25 cellular contexts compared by ENCODE assay signal in the genomic region with DNA sequence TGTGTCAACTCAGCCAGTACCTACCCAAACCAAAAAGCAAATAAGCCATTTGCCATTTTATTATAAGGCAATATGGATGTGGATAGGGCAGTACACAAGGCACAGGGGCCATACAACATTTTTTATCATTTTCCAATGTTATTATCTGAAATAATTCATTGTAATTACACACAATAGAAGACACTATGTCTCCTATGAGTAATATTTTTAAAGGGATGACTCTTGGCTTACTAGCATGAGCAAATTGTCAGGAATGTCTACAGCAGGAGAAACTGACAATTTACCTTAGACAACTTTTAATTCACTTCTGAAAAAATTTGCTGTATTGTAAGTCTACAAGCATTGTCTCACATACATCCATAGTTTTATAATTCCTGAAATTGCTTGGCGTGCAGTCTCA.
"Had no signal": no experiment of that assay in that cellular context is flagged by ENCODE, and none has a peak within 500 bp of the region (broad histone marks: within the 10 kb centered on the region; RNA-seq: fewer than 3 reads in every experiment).

No MANE protein-coding gene starts in this region.

- DNase-seq: colonic mucosa; effector memory CD4-positive, alpha-beta T cell; gastrocnemius medialis; head of caudate nucleus; mesenchymal stem cell; mucosa of descending colon; naive B cell; pancreas; retina; right lobe of liver; spleen; stimulated activated CD4-positive, alpha-beta T cell treated with anti-CD3 and anti-CD28 coated beads, Interleukin-4, amount 100 ng/mL, for 4 hours; stimulated activated naive CD8-positive, alpha-beta T cell treated with anti-CD3 and anti-CD28 coated beads, Interleukin-15, Interleukin-2, amounts not matched to agents 100 U/mL and 50 U/mL, for 24 hours; substantia nigra; upper lobe of left lung had no signal

- H3K36me3 ChIP-seq: colonic mucosa, gastrocnemius medialis, neutrophil, pancreas, right lobe of liver, spleen, thoracic aorta, tibial nerve, upper lobe of left lung had no signal

- H3K27ac Mint-ChIP-seq: dendritic cell treated with granulocyte-macrophage colony-stimulating factor and Interleukin-4, amounts not matched to agents 40 ng/mL and 50 ng/mL, for 4 days; mesothelial cell of epicardium; naive B cell; natural killer cell treated with Interleukin-12 subunit alpha and Interleukin-12 subunit beta and Interleukin-15 and Interleukin-18, amount 100 ng/mL, for 72 hours; stimulated activated memory B cell treated with anti-CD40 and anti-IgM and Interleukin-4, amounts not matched to agents 10 μg/mL and 1 μg/mL and 100 μg/mL, for 72 hours had no signal

- H3K36me3 Mint-ChIP-seq: mesothelial cell of epicardium; naive B cell; stimulated activated memory B cell treated with anti-CD40 and anti-IgM and Interleukin-4, amounts not matched to agents 10 μg/mL and 1 μg/mL and 100 μg/mL, for 72 hours had no signal

- H3K4me1 ChIP-seq: colonic mucosa, gastrocnemius medialis, pancreas, right lobe of liver, spleen, tibial nerve, upper lobe of left lung had no signal

- H3K27me3 Mint-ChIP-seq: central memory CD8-positive, alpha-beta T cell; dendritic cell treated with granulocyte-macrophage colony-stimulating factor and Interleukin-4, amounts not matched to agents 40 ng/mL and 50 ng/mL, for 4 days; naive B cell; natural killer cell treated with Interleukin-12 subunit alpha and Interleukin-12 subunit beta and Interleukin-15 and Interleukin-18, amount 100 ng/mL, for 72 hours; stimulated activated memory B cell treated with anti-CD40 and anti-IgM and Interleukin-4, amounts not matched to agents 10 μg/mL and 1 μg/mL and 100 μg/mL, for 72 hours had no signal

- H3K27me3 ChIP-seq: colonic mucosa, gastrocnemius medialis, neutrophil, pancreas, right lobe of liver, spleen, tibial nerve, upper lobe of left lung had no signal

- H3K27ac ChIP-seq: colonic mucosa, gastrocnemius medialis, neutrophil, pancreas, right lobe of liver, spleen, thoracic aorta, tibial nerve, upper lobe of left lung had no signal

- H3K4me3 ChIP-seq: colonic mucosa, gastrocnemius medialis, lung, mucosa of descending colon, pancreas, right lobe of liver, spleen, thoracic aorta, tibial nerve, upper lobe of left lung had no signal

- H3K9me3 ChIP-seq: colonic mucosa, gastrocnemius medialis, neutrophil, pancreas, right lobe of liver, spleen, thoracic aorta, tibial nerve, upper lobe of left lung had no signal

- H3K4me3 Mint-ChIP-seq: central memory CD8-positive, alpha-beta T cell; dendritic cell treated with granulocyte-macrophage colony-stimulating factor and Interleukin-4, amounts not matched to agents 40 ng/mL and 50 ng/mL, for 4 days; mesothelial cell of epicardium; naive B cell; natural killer cell treated with Interleukin-12 subunit alpha and Interleukin-12 subunit beta and Interleukin-15 and Interleukin-18, amount 100 ng/mL, for 72 hours; neural crest cell; stimulated activated memory B cell treated with anti-CD40 and anti-IgM and Interleukin-4, amounts not matched to agents 10 μg/mL and 1 μg/mL and 100 μg/mL, for 72 hours had no signal

- H3K4me1 Mint-ChIP-seq: central memory CD8-positive, alpha-beta T cell; naive B cell; neural crest cell; stimulated activated memory B cell treated with anti-CD40 and anti-IgM and Interleukin-4, amounts not matched to agents 10 μg/mL and 1 μg/mL and 100 μg/mL, for 72 hours had no signal
